In genomic region chr10:117720931-117721826, GRCh38 we compare ENCODE assay signal across 27 cellular contexts.
DNase-seq lines count a peak whose midpoint lies in the region; ATAC-seq lines count a peak whose summit lies in the region.
"Had no signal": no experiment of that assay in that cellular context is flagged by ENCODE, and none has a peak within 500 bp of the region (broad histone marks: within the 10 kb centered on the region; RNA-seq: fewer than 3 reads in every experiment).

No MANE protein-coding gene starts in this region.

- no peaks in the 10 kb centered on the region for H3K36me3 ChIP-seq in H7 (replicated peaks; ENCODE audit: control insufficient read depth, insufficient read depth, low read length)
- H3K36me3 ChIP-seq: adrenal gland, BLaER1, brain microvascular endothelial cell, Peyer's patch, stomach, upper lobe of left lung had no signal

- H3K4me3 ChIP-seq in H7 (ENCODE audit: insufficient read depth, low read depth, low read length), result no peak overlapping the region
- H3K4me3 ChIP-seq: adrenal gland, BLaER1, Peyer's patch, stomach, upper lobe of left lung had no signal

- ATAC-seq in GM19351 (IDR thresholded peaks at IDR 0.05; ENCODE audit: unreplicated experiment) (no peak), GM18909 (IDR thresholded peaks at IDR 0.05; ENCODE audit: poor library complexity, unreplicated experiment) (no peak)
- ATAC-seq: left ventricle myocardium superior had no signal

- DNase-seq in H7 (peak; percentile 54), astrocyte of the hippocampus (ENCODE audit: low read depth, low spot score) (peak; percentile 33), left kidney (ENCODE audit: low read depth, low spot score) (peak; percentile 95), retina (peak; percentile 51), HT-29 (ENCODE audit: low spot score) (no peak), MV-4-11 (lab: John Stamatoyannopoulos, UW) (no peak)
- DNase-seq: ACHN; activated CD4-positive, alpha-beta T cell treated with anti-CD3 and anti-CD28 coated beads for 1 hour; activated gamma-delta T cell treated with Interleukin-2 at 50 U/mL for 16 hours; brain microvascular endothelial cell; Calu3; effector CD4-positive, alpha-beta T cell; EL; head of caudate nucleus; immature natural killer cell; KG1; left ventricle myocardium superior; NCI-H524; Peyer's patch; posterior cingulate gyrus; SIG-M5; stomach; upper lobe of left lung had no signal

- H3K27me3 ChIP-seq in H7 (ENCODE audit: control insufficient read depth, insufficient read depth, low read length), result no peaks in the 10 kb centered on the region; the same call in 1 of the 2 replicates
- H3K27me3 ChIP-seq: BLaER1, brain microvascular endothelial cell, Peyer's patch, upper lobe of left lung had no signal

Comparison
In these comparisons a context has a peak if more than half of its experiments do, and no peak if none do; other contexts are left out.
1. DNase-seq: peak in H7 (single experiment), astrocyte of the hippocampus (single experiment), left kidney (single experiment) and retina (single experiment); none in HT-29 (single experiment) and MV-4-11 (single experiment).